In the genomic region with DNA sequence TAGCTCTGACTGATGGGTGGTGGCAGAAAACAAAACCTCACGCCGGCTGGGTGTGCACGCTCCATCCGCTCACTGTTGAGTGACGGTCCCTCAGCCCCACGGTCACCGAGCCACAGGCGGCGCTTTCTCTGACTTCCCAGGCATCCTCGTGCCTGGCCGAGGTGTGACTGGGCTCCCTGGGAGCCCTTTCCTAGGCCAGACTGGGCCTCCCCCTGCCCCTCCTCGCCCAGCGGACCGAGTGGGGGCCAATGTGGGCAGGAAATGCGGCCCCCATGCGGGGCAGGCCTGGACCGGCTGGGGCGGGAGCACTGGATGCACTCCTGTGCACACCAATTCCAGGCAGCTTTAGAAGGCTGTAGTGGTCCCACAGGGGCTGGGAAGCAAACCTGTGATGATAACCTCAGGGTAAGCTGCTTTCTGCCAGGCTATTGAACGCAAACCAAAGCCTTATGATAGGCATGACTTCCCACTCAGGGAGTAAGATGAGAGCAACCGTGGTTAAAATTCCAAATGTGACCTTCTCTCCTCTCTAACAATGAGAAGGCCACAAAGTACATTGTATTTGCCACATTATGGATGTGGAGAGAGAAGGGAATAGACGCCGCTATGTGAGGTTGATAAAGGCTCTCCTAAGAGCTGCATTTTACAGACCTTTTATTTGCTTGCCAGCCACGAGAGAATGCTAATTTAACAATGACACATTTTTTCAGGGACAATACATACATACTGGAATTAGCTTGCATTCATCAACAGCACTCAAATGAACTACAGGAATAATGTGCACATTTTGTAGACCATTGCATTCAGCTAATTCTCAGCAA, we compare ENCODE assay signal across 1 cellular context.
TF ChIP-seq lines count a peak whose summit lies in the region.

No MANE protein-coding gene starts in this region.

TF ChIP-seq in K562, 482 proteins besides CTCF, POLR2A, EP300 and RAD21:
- TF ChIP-seq CBX2 (IDR thresholded peaks at IDR 0.05; ENCODE audit: insufficient read depth, low read length, poor library complexity, severe bottlenecking) = no peak
- no peak for TF ChIP-seq RNF2 (IDR thresholded peaks at IDR 0.05)
- TF ChIP-seq L3MBTL2 (IDR thresholded peaks at IDR 0.05) = 0 out of 2 replicates have a peak, but pooled peaks have one; percentile 30
- no peak for TF ChIP-seq TCF3 (CRISPR knock-in tag; IDR thresholded peaks at IDR 0.05)
- 0 out of 2 replicates have a peak, but pooled peaks have one; percentile 27 for TF ChIP-seq MGA (IDR thresholded peaks at IDR 0.05)
- TF ChIP-seq ZFPM2 (CRISPR knock-in tag; IDR thresholded peaks at IDR 0.05) = no peak
- TF ChIP-seq, protein P1, sequence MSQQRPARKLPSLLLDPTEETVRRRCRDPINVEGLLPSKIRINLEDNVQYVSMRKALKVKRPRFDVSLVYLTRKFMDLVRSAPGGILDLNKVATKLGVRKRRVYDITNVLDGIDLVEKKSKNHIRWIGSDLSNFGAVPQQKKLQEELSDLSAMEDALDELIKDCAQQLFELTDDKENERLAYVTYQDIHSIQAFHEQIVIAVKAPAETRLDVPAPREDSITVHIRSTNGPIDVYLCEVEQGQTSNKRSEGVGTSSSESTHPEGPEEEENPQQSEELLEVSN (IDR thresholded peaks at IDR 0.05; ENCODE audit: borderline replicate concordance in 1 of 2, extremely low read depth in 1 of 2, insufficient read depth in 1 of 2, insufficient read length in 1 of 2, low read depth in 1 of 2, low read length in 1 of 2, poor library complexity in 1 of 2, severe bottlenecking in 1 of 2) = peak in 1 of 2 experiments; percentile 37
